Comparison of ENCODE assay signal across 10 cellular contexts in genomic region chr12:62232143-62232729, GRCh38.
"Had no signal": no experiment of that assay in that cellular context is flagged by ENCODE, and none has a peak within 500 bp of the region (broad histone marks: within the 10 kb centered on the region; RNA-seq: fewer than 3 reads in every experiment).

No MANE protein-coding gene starts in this region.

- FAIRE-seq: H1, H54, HTR-8/SVneo had no signal

- H3K4me2 ChIP-seq: GM23338, KMS-11 had no signal

- H2AFZ ChIP-seq: GM23338 had no signal

- H3K27ac ChIP-seq: KMS-11 had no signal

- DNase-seq: H9, HCEC 1CT, HFFc6, IMR-90, KBM-7 had no signal

- ATAC-seq: GM23338 had no signal

- H3K9ac ChIP-seq: KMS-11 had no signal

- H3K4me3 ChIP-seq: GM23338 had no signal
